Comparison of ENCODE assay signal across 8 cellular contexts in the genomic region with DNA sequence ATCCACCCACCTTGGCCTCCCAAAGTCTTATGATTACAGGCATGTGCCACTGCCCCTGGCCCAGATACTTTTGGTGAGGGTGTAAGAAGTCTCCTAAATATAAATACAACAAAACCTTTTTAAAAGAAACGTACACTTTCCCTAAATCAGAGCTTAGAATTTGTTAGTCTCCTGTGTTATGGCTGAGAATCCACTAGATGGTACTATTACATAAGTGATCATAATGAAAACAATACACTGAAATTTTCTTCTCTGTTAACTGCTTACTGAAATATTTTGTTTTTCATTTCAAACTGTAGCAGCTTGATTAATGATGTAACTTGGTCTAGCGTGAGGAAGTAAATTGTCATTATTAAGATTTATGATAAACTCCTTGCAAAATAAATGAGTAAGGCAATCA.
A peak's percentile ranks its signal among the peaks of the same experiment; 100 is the strongest.
DNase-seq lines count a peak whose midpoint lies in the region; ATAC-seq, FAIRE-seq and TF ChIP-seq lines count a peak whose summit lies in the region.

No MANE protein-coding gene starts in this region.

- H3K79me2 ChIP-seq in OCI-LY7 (ENCODE audit: insufficient read depth, low read depth, low read length): no peaks in the 10 kb centered on the region

- POLR2A ChIA-PET in OCI-LY7 (lab: Charles Lee): interaction anchor here (0.5 kb wide), 1 partner anchor 24 kb away, joined by 3 read pairs; no protein-coding TSS in a partner anchor

- in situ Hi-C loops in transverse colon (cut with MboI; ENCODE audit: low pct_ligation_motif_present in 1 of 4, low pct_unique_long_range_greater_than_20kb in 1 of 4, low sequenced_read_pairs in 3 of 4): no loop called here

- no peaks in the 10 kb centered on the region for H3K9me2 ChIP-seq in OCI-LY7 (ENCODE audit: insufficient read depth, low read length)

- no TSS peak for BruUV-seq in OCI-LY7 (replicated peaks; lab: Mats Ljungman, UMichigan)

- TF ChIP-seq EP300 in transverse colon (IDR thresholded peaks at IDR 0.05; ENCODE audit: low read depth): no peak

- intact Hi-C loops in OCI-LY7 (cut with micrococcal nuclease; ENCODE audit: unreplicated experiment) (no loop called here), transverse colon (cut with DNase I; ENCODE audit: low total_unique reads) (no loop called here)

- 26 to 33% methylated on average over 2 of the region's 2 CpGs for WGBS in transverse colon (ENCODE audit: low coverage in 1 of 2), 2 donors

- CTCF ChIA-PET in OCI-LY7 (lab: Charles Lee; ENCODE audit: unreplicated experiment): no interaction called here

- DNase-seq in NCI-H526 treated with DMSO at 0.1 percent for 48 hours (lab: John Stamatoyannopoulos, UW) (peak; percentile 7), NCI-H526 (lab: John Stamatoyannopoulos, UW) (no peak), OCI-LY7 (ENCODE audit: low spot score) (peak; percentile 29), fibroblast of peridontal ligament (ENCODE audit: extremely low read depth) (peak; percentile 65), stromal cell of bone marrow (ENCODE audit: low read depth) (peak; percentile 7), transverse colon (no peak), H54 (ENCODE audit: insufficient read length, low spot score) (no peak)

- H3K36me3 ChIP-seq in OCI-LY7 (ENCODE audit: insufficient read depth, low read length): no peaks in the 10 kb centered on the region
- no peaks in the 10 kb centered on the region for H3K36me3 ChIP-seq in transverse colon

- no peaks in the 10 kb centered on the region for H4K20me1 ChIP-seq in OCI-LY7 (ENCODE audit: insufficient read depth, low read length)

- H3K27ac ChIP-seq in OCI-LY7 (ENCODE audit: low read depth, low read length, poor library complexity, severe bottlenecking) (no peak overlapping the region), transverse colon (no peak overlapping the region)

- ATAC-seq in HG02763 (IDR thresholded peaks at IDR 0.05; ENCODE audit: unreplicated experiment): no peak

- TF ChIP-seq CTCF in OCI-LY7 (conservative IDR thresholded peaks at IDR 0.05; ENCODE audit: low read length) (peak; percentile 74), transverse colon (IDR thresholded peaks at IDR 0.05) (peak in 2 of 5 experiments; percentile 9 to 22)

- no peaks in the 10 kb centered on the region for H3K27me3 ChIP-seq in transverse colon

- H3K4me2 ChIP-seq in OCI-LY7 (ENCODE audit: low read length): no peak overlapping the region

- H2AFZ ChIP-seq in OCI-LY7 (ENCODE audit: low read length): no peak overlapping the region

- H3K9me3 ChIP-seq in OCI-LY7 (ENCODE audit: low read length) (no peaks in the 10 kb centered on the region), transverse colon (no peaks in the 10 kb centered on the region)

- H3K4me1 ChIP-seq in OCI-LY7 (ENCODE audit: insufficient read depth, low read length, poor library complexity, severe bottlenecking) (no peaks in the 10 kb centered on the region), transverse colon (no peaks in the 10 kb centered on the region)

- TF ChIP-seq POLR2A in transverse colon (IDR thresholded peaks at IDR 0.05) (no peak), H54 (IDR thresholded peaks at IDR 0.05; ENCODE audit: low read depth, low read length) (no peak)

- FAIRE-seq in H54 (lab: Jason Lieb, UNC): no peak

- H3K4me3 ChIP-seq in OCI-LY7 (ENCODE audit: low read depth, low read length, poor library complexity, severe bottlenecking) (no peak overlapping the region), transverse colon (no peak overlapping the region)

Comparison
In these comparisons a context has a peak if more than half of its experiments do, and no peak if none do; other contexts are left out.
1. DNase-seq: peak in NCI-H526 treated with DMSO at 0.1 percent for 48 hours (single experiment), OCI-LY7 (single experiment), fibroblast of peridontal ligament (single experiment) and stromal cell of bone marrow (single experiment); none in NCI-H526 (0 of 2), transverse colon (single experiment) and H54 (single experiment).